9 cellular contexts compared by ENCODE assay signal in genomic region chrX:74422029-74422352, GRCh38. TPM values are rescaled to one million over a fixed set of nuclear protein-coding genes. Genes with fewer than 3 reads are reported as not detected.
DNase-seq lines count a peak whose midpoint lies in the region; ATAC-seq and TF ChIP-seq lines count a peak whose summit lies in the region.
"Had no signal": no experiment of that assay in that cellular context is flagged by ENCODE, and none has a peak within 500 bp of the region (broad histone marks: within the 10 kb centered on the region; RNA-seq: fewer than 3 reads in every experiment).

No MANE protein-coding gene starts in this region.

- TF ChIP-seq POLR2A in stomach (IDR thresholded peaks at IDR 0.05), result no peak

- no peak for TF ChIP-seq RAD21 in SK-N-SH (IDR thresholded peaks at IDR 0.05; ENCODE audit: low read length)

- CTCF ChIA-PET in SK-N-SH (lab: Yijun Ruan, JAX), result interaction anchor here (1.4 to 3.1 kb wide), 2 partner anchors 22 to 113 kb away, joined by 3 to 16 read pairs; no protein-coding TSS in a partner anchor

- peak overlapping the region; percentile 77 for H3K4me2 ChIP-seq in SK-N-SH

- ATAC-seq in SK-N-SH treated with all-trans-retinoic acid at 6 μM for 48 hours (no peak), left lobe of liver (no peak), HG02588 (IDR thresholded peaks at IDR 0.05; ENCODE audit: unreplicated experiment) (no peak), HG03196 (IDR thresholded peaks at IDR 0.05; ENCODE audit: unreplicated experiment) (no peak)

- 28% methylated on average over 17 of the region's 17 CpGs for WGBS in SK-N-SH (ENCODE audit: low lambda C conversion rate)
- 0 to 19% (median 13%) methylated on average over 1 to 17 of the region's 17 CpGs for WGBS in stomach, 5 donors

- H3K4me3 ChIP-seq in SK-N-SH (ENCODE audit: low read depth in 2 of 2, low read length in 1 of 2), result peak overlapping the region; percentile 56 to 62
- H3K4me3 ChIP-seq in brain microvascular endothelial cell (ENCODE audit: low read depth, low read length), result peak overlapping the region; percentile 59
- H3K4me3 ChIP-seq in stomach, result peak overlapping the region; percentile 50 to 66 (median 56)

- TF ChIP-seq EP300 in SK-N-SH (IDR thresholded peaks at IDR 0.05; ENCODE audit: borderline replicate concordance in 1 of 2, low read depth in 1 of 2, low read length in 1 of 2) (no peak), stomach (IDR thresholded peaks at IDR 0.05) (no peak)

- 0 out of 2 replicates have a peak overlapping the region, but pooled peaks have one; percentile 82 for H2AFZ ChIP-seq in SK-N-SH (ENCODE audit: low read depth)

- intact Hi-C loops in stomach (cut with DNase I; ENCODE audit: low total_unique reads), result no loop called here

- no peaks in the 10 kb centered on the region for H3F3A ChIP-seq in SK-N-SH (replicated peaks; ENCODE audit: insufficient read depth)

- TF ChIP-seq CTCF in SK-N-SH (IDR thresholded peaks at IDR 0.05) (no peak), brain microvascular endothelial cell (IDR thresholded peaks at IDR 0.05; ENCODE audit: low read depth, low read length, missing control alignments) (no peak), stomach (IDR thresholded peaks at IDR 0.05) (no peak)

- no peaks in the 10 kb centered on the region for H3K79me2 ChIP-seq in SK-N-SH (ENCODE audit: insufficient read depth)

- no peaks in the 10 kb centered on the region for H4K20me1 ChIP-seq in SK-N-SH (ENCODE audit: insufficient read depth)

- peak overlapping the region; percentile 55; the same call in 1 of the 2 replicates for H3K9ac ChIP-seq in SK-N-SH

- H3K27me3 ChIP-seq in SK-N-SH (ENCODE audit: insufficient read depth), result peaks cover 14% of the 10 kb centered on the region; the same call in 1 of the 2 replicates
- no peaks in the 10 kb centered on the region for H3K27me3 ChIP-seq in brain microvascular endothelial cell (replicated peaks)
- peaks cover 0 to 36% (median 14%) of the 10 kb centered on the region in 3 donors for H3K27me3 ChIP-seq in stomach

- DNase-seq in SK-N-SH, result peak; percentile 34
- no peak for DNase-seq in brain microvascular endothelial cell
- peak; percentile 52 for DNase-seq in left lobe of liver (ENCODE audit: low spot score)
- no peak for DNase-seq in stomach
- no peak for DNase-seq in GF-D8 (lab: John Stamatoyannopoulos, UW)

- no peaks in the 10 kb centered on the region for H3K36me3 ChIP-seq in SK-N-SH (replicated peaks in 1 of 2; ENCODE audit: control insufficient read depth in 1 of 2, insufficient read depth in 2 of 2, low read length in 1 of 2)
- no peaks in the 10 kb centered on the region for H3K36me3 ChIP-seq in brain microvascular endothelial cell (replicated peaks)
- no peaks in the 10 kb centered on the region for H3K36me3 ChIP-seq in stomach

- no peaks in the 10 kb centered on the region for H3K9me2 ChIP-seq in SK-N-SH

- peaks cover 0 to 10% of the 10 kb centered on the region in 2 experiments; a peak in 1 of 4 replicates for H3K4me1 ChIP-seq in SK-N-SH (ENCODE audit: control insufficient read depth in 1 of 2, insufficient read depth in 2 of 2, low read depth in 1 of 2, low read length in 1 of 2)
- peaks cover 0 to 28% (median 17%) of the 10 kb centered on the region in 4 donors for H3K4me1 ChIP-seq in stomach

- H3K27ac ChIP-seq in SK-N-SH (ENCODE audit: low read depth in 2 of 2, low read length in 1 of 2) (no peak overlapping the region; a peak in 2 of 4 replicates), brain microvascular endothelial cell (no peak overlapping the region), stomach (peak overlapping the region in 4 of 5 donors; percentile 87 to 90 (median 89))
- H3K27ac ChIP-seq: VCaP had no signal

- POLR2A ChIA-PET in SK-N-SH (lab: Yijun Ruan, JAX), result interaction anchor here (1.2 kb wide), 1 partner anchor 100 kb away, joined by 4 read pairs; no protein-coding TSS in a partner anchor

- H3K9me3 ChIP-seq in SK-N-SH (no peaks in the 10 kb centered on the region), stomach (no peaks in the 10 kb centered on the region)

- in situ Hi-C loops in brain microvascular endothelial cell (cut with HindIII; ENCODE audit: low pct_ligation_motif_present, low sequenced_read_pairs), result no loop called here

TF ChIP-seq in SK-N-SH, 30 proteins besides CTCF, POLR2A, EP300 and RAD21:
- TF ChIP-seq FOXJ3 (CRISPR knock-in tag; IDR thresholded peaks at IDR 0.05) (no peak), GATA2 (CRISPR knock-in tag; IDR thresholded peaks at IDR 0.05) (no peak), NRF1 (IDR thresholded peaks at IDR 0.05; ENCODE audit: low read depth, low read length) (no peak)
- TF ChIP-seq, protein P1, sequence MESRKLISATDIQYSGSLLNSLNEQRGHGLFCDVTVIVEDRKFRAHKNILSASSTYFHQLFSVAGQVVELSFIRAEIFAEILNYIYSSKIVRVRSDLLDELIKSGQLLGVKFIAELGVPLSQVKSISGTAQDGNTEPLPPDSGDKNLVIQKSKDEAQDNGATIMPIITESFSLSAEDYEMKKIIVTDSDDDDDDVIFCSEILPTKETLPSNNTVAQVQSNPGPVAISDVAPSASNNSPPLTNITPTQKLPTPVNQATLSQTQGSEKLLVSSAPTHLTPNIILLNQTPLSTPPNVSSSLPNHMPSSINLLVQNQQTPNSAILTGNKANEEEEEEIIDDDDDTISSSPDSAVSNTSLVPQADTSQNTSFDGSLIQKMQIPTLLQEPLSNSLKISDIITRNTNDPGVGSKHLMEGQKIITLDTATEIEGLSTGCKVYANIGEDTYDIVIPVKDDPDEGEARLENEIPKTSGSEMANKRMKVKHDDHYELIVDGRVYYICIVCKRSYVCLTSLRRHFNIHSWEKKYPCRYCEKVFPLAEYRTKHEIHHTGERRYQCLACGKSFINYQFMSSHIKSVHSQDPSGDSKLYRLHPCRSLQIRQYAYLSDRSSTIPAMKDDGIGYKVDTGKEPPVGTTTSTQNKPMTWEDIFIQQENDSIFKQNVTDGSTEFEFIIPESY (IDR thresholded peaks at IDR 0.05; ENCODE audit: borderline replicate concordance, low read depth), result no peak

TF ChIP-seq in SK-N-SH treated with all-trans-retinoic acid at 6 μM for 48 hours, 23 proteins besides CTCF, POLR2A, EP300 and RAD21:
- TF ChIP-seq, protein P2, sequence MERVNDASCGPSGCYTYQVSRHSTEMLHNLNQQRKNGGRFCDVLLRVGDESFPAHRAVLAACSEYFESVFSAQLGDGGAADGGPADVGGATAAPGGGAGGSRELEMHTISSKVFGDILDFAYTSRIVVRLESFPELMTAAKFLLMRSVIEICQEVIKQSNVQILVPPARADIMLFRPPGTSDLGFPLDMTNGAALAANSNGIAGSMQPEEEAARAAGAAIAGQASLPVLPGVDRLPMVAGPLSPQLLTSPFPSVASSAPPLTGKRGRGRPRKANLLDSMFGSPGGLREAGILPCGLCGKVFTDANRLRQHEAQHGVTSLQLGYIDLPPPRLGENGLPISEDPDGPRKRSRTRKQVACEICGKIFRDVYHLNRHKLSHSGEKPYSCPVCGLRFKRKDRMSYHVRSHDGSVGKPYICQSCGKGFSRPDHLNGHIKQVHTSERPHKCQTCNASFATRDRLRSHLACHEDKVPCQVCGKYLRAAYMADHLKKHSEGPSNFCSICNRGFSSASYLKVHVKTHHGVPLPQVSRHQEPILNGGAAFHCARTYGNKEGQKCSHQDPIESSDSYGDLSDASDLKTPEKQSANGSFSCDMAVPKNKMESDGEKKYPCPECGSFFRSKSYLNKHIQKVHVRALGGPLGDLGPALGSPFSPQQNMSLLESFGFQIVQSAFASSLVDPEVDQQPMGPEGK (CRISPR knock-in tag; IDR thresholded peaks at IDR 0.05; ENCODE audit: borderline replicate concordance), result no peak
- no peak for TF ChIP-seq BACH2 (CRISPR knock-in tag; IDR thresholded peaks at IDR 0.05; ENCODE audit: borderline replicate concordance)
- TF ChIP-seq ISL1 (CRISPR knock-in tag; IDR thresholded peaks at IDR 0.05), result no peak
- no peak for TF ChIP-seq RARB (CRISPR knock-in tag; IDR thresholded peaks at IDR 0.05)
- no peak for TF ChIP-seq ARNTL (CRISPR knock-in tag; IDR thresholded peaks at IDR 0.05; ENCODE audit: borderline replicate concordance, low read depth)
- TF ChIP-seq POU6F1 (CRISPR knock-in tag; IDR thresholded peaks at IDR 0.05; ENCODE audit: borderline replicate concordance, low read depth), result no peak

RNA-seq across cellular contexts. Expression of gene SLC16A2, which starts 0.7 kb away (rescaled TPM):
- 10.9 and 13.1 TPM in 2 replicates for polyA plus RNA-seq in SK-N-SH (2012; rRNA removed)
- polyA plus RNA-seq in SK-N-SH (2012; cell fraction: cytosol; rRNA removed), result 6.5 and 8.8 TPM in 2 replicates
- polyA plus RNA-seq in SK-N-SH (2012; cell fraction: nucleus; rRNA removed), result 14.6 and 24.4 TPM in 2 replicates
- 65.6 TPM for total RNA-seq in left lobe of liver
- total RNA-seq in stomach, result 1 to 10 TPM in 2 of 5 donors, under 1 TPM in 2, not detected in 1; 0.29 to 4.4 (median 1.8) TPM
- polyA plus RNA-seq in stomach, result 1 to 10 TPM; 2.3 to 3.8 (median 2.4) TPM

Comparison
In these comparisons a context has a peak if more than half of its experiments do, and no peak if none do; other contexts are left out.
1. DNase-seq: peak in SK-N-SH (single experiment) and left lobe of liver (single experiment); none in brain microvascular endothelial cell (single experiment), stomach (single experiment) and GF-D8 (single experiment).
2. H3K27ac ChIP-seq: peak in stomach (4 of 5); none in SK-N-SH (0 of 2) and brain microvascular endothelial cell (single experiment).
3. RNA of gene SLC16A2, which starts 0.7 kb away (total RNA-seq): 65.6 TPM in left lobe of liver (single experiment); 0.29 to 4.4 TPM in stomach; every median in the first group is over 10 times any median in the second.
4. Peak in every context shown above with its lines, with median percentiles within 50 percentile points of each other: H3K4me3 ChIP-seq.